12 cellular contexts compared by ENCODE assay signal in genomic region chr1:99943238-99943794, GRCh38. TPM values are rescaled to one million over a fixed set of nuclear protein-coding genes. Genes with fewer than 3 reads are reported as not detected.
A peak's percentile ranks its signal among the peaks of the same experiment; 100 is the strongest.
DNase-seq lines count a peak whose midpoint lies in the region; FAIRE-seq and TF ChIP-seq lines count a peak whose summit lies in the region.
"Had no signal": no experiment of that assay in that cellular context is flagged by ENCODE, and none has a peak within 500 bp of the region (broad histone marks: within the 10 kb centered on the region; RNA-seq: fewer than 3 reads in every experiment).

No MANE protein-coding gene starts in this region.

- H3K36me3 Mint-ChIP-seq in H9 (ENCODE audit: insufficient read depth in 1 of 3, low read depth in 3 of 3) = no peaks in the 10 kb centered on the region

- H4K8ac ChIP-seq in H9 (replicated peaks; ENCODE audit: insufficient read length, low read depth, low read length) = no peak overlapping the region

- WGBS in H9 (ENCODE audit: extremely low coverage, insufficient read length, low lambda C conversion rate) = no CpG with 5 or more reads among the region's 7 CpGs

- no peak overlapping the region for H3K56ac ChIP-seq in H9 (ENCODE audit: insufficient read length, low read depth, low read length)

- no peaks in the 10 kb centered on the region for H3K23me2 ChIP-seq in H9 (ENCODE audit: insufficient read length, low read depth, low read length, poor library complexity, severe bottlenecking)

- no peak for TF ChIP-seq CTCF in H9 (conservative IDR thresholded peaks at IDR 0.05)

- H3K23ac ChIP-seq in H9 (ENCODE audit: insufficient read length, low read depth, low read length) = no peak overlapping the region

- no peak overlapping the region for H2AFZ ChIP-seq in H9 (ENCODE audit: low read length)

- H4K20me1 ChIP-seq in H9 (ENCODE audit: control insufficient read depth, insufficient read depth, insufficient read length) = no peaks in the 10 kb centered on the region

- H3K4me1 ChIP-seq in H9 (ENCODE audit: insufficient read depth, low read length) = no peaks in the 10 kb centered on the region

- H2BK5ac ChIP-seq in H9 (ENCODE audit: insufficient read length, low read length) = no peak overlapping the region

- no peak overlapping the region for H3K9ac ChIP-seq in H9 (ENCODE audit: extremely low read depth, insufficient read length, low read length)

- no peak overlapping the region for H2BK12ac ChIP-seq in H9 (ENCODE audit: insufficient read length, low read depth, low read length)

- no peak overlapping the region for H2BK20ac ChIP-seq in H9 (ENCODE audit: low read depth, low read length, poor library complexity, severe bottlenecking)

- H2AK5ac ChIP-seq in H9 (ENCODE audit: insufficient read length, low read length) = no peak overlapping the region

- H3K79me2 ChIP-seq in H9 (ENCODE audit: insufficient read depth, low read length) = no peaks in the 10 kb centered on the region

- H3K14ac ChIP-seq in H9 (ENCODE audit: insufficient read depth, low read length) = no peak overlapping the region

- peak overlapping the region in 2 of 3 experiments; percentile 35 to 53; a peak in 2 of 7 replicates for H3K27ac Mint-ChIP-seq in H9
- H3K27ac Mint-ChIP-seq: B cell had no signal

- H3K4me1 Mint-ChIP-seq in H9 = peaks cover 3 to 4% of the 10 kb centered on the region in 2 experiments; a peak in 1 of 4 replicates
- H3K4me1 Mint-ChIP-seq: B cell had no signal

- no peak overlapping the region for H4K5ac ChIP-seq in H9 (ENCODE audit: insufficient read length, low read depth, low read length)

- no peak overlapping the region for H3K27ac ChIP-seq in H9 (ENCODE audit: insufficient read length, low read depth, low read length)

- no peaks in the 10 kb centered on the region for H3K9me3 Mint-ChIP-seq in H9

- no peaks in the 10 kb centered on the region for H3K79me1 ChIP-seq in H9 (ENCODE audit: insufficient read depth, low read depth, low read length, poor library complexity, severe bottlenecking)

- no peak overlapping the region for H3T11ph ChIP-seq in H9 (ENCODE audit: low read length)

- no peaks in the 10 kb centered on the region for H3K27me3 ChIP-seq in H9 (ENCODE audit: insufficient read depth, low read length)

- no peak overlapping the region for H3K4me3 Mint-ChIP-seq in H9
- H3K4me3 Mint-ChIP-seq: B cell had no signal

- no peak for TF ChIP-seq POLR2A in H54 (IDR thresholded peaks at IDR 0.05; ENCODE audit: low read depth, low read length)

- H3K9me3 ChIP-seq in H9 (ENCODE audit: control insufficient read depth, low read depth, low read length) = no peaks in the 10 kb centered on the region

- H3K4me2 ChIP-seq in H9 (ENCODE audit: insufficient read depth, insufficient read length, low read length) = no peak overlapping the region

- H3K27me3 Mint-ChIP-seq in H9 (ENCODE audit: low read depth) = no peaks in the 10 kb centered on the region; the same call in none of the 2 replicates

- no peak overlapping the region for H2BK15ac ChIP-seq in H9 (ENCODE audit: low read depth, low read length)

- DNase-seq in A172 (ENCODE audit: low spot score) = peak; percentile 11
- DNase-seq in H9 = no peak
- DNase-seq in NCI-H82 (lab: John Stamatoyannopoulos, UW) = peak; percentile 88
- peak; percentile 95 for DNase-seq in fibroblast of gingiva (ENCODE audit: low read depth)
- DNase-seq in NCI-H774 (lab: John Stamatoyannopoulos, UW) = no peak
- DNase-seq in stimulated activated CD4-positive, alpha-beta T cell treated with anti-CD3 and anti-CD28 coated beads, Interleukin-12 subunit alpha, Interleukin-12 subunit beta, amount 100 ng/mL, for 4 hours = no peak
- DNase-seq in H54 (ENCODE audit: insufficient read length, low spot score) = no peak
- no peak for DNase-seq in cortex of kidney (lab: John Stamatoyannopoulos, UW)
- DNase-seq: stimulated activated CD4-positive, alpha-beta T cell treated with anti-CD3 and anti-CD28 coated beads, Interleukin-2, amount 100 ng/mL, for 48 hours; T-helper 2 cell had no signal

- H3K4ac ChIP-seq in H9 (ENCODE audit: low read depth, low read length) = no peak overlapping the region

- no peak overlapping the region for H3K18ac ChIP-seq in H9 (ENCODE audit: insufficient read length, low read depth, low read length)

- FAIRE-seq in H54 (lab: Jason Lieb, UNC) = no peak
- FAIRE-seq: GM18507 had no signal

- no peak overlapping the region for H2BK120ac ChIP-seq in H9 (ENCODE audit: low read depth, low read length, poor library complexity, severe bottlenecking)

- no peak overlapping the region for H4K91ac ChIP-seq in H9 (ENCODE audit: insufficient read length, low read depth, low read length)

RNA-seq across cellular contexts. Expression of gene SLC35A3, which starts 26.5 kb away (rescaled TPM):
- 32.1 and 41.6 TPM in 2 replicates for total RNA-seq in A172 (2014; rRNA removed; shearing (Covaris generic))
- total RNA-seq in H9 (2021) = 15.0 and 15.1 TPM in 2 replicates

Comparison
In these comparisons a context has a peak if more than half of its experiments do, and no peak if none do; other contexts are left out.
1. DNase-seq: peak in A172 (single experiment), NCI-H82 (single experiment) and fibroblast of gingiva (single experiment); none in H9 (single experiment), NCI-H774 (single experiment), stimulated activated CD4-positive, alpha-beta T cell treated with anti-CD3 and anti-CD28 coated beads, Interleukin-12 subunit alpha, Interleukin-12 subunit beta, amount 100 ng/mL, for 4 hours (single experiment), H54 (single experiment) and cortex of kidney (single experiment).